Comparison of ENCODE assay signal across 20 cellular contexts in the genomic region with DNA sequence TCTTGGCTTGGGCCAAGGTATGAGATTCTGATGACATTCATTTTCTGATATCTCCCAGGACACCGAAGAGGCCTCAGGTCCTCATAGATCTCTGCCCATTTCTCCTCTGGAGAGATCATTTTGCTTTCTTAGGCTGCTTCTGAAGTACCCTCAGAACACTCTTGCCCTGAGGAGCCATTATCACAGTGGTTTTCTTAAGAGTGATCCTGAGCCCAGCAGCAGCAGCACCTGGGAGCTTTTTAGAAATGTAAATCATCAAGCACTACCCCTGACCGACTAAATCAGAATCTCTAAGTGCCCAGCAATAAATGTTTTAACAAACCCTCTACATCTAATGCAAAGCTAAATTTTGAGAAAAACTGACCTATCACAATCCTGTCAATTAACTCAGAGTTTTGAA. TPM values are rescaled to one million over a fixed set of nuclear protein-coding genes. Genes with fewer than 3 reads are reported as not detected.
DNase-seq lines count a peak whose midpoint lies in the region; FAIRE-seq and TF ChIP-seq lines count a peak whose summit lies in the region.
"Had no signal": no experiment of that assay in that cellular context is flagged by ENCODE, and none has a peak within 500 bp of the region (broad histone marks: within the 10 kb centered on the region; RNA-seq: fewer than 3 reads in every experiment).

No MANE protein-coding gene starts in this region.

- H3K4me2 ChIP-seq in H1 (ENCODE audit: insufficient read depth in 1 of 2, low read depth in 2 of 2, low read length in 2 of 2) = peak overlapping the region; percentile 28 to 31; a peak in 2 of 4 replicates
- H3K4me2 ChIP-seq in neural progenitor cell = no peak overlapping the region
- H3K4me2 ChIP-seq in smooth muscle cell = no peak overlapping the region
- H3K4me2 ChIP-seq: BLaER1 treated with 17β-estradiol and CSF1 and Interleukin-3, amounts not matched to agents 10 nM and 100 nM had no signal

- CTCF ChIA-PET in H1 (lab: Charles Lee; ENCODE audit: partially characterized antibody) = interaction anchor here (0.9 to 1.4 kb wide), 2 partner anchors 12 to 81 kb away, joined by 3 read pairs; no protein-coding TSS in a partner anchor

- 29% methylated on average over 2 of the region's 2 CpGs; no CpG with 5 or more reads in 1 of the 2 experiments for WGBS in H1 (ENCODE audit: extremely low coverage in 1 of 2, insufficient coverage in 1 of 2, insufficient read length in 1 of 2, insufficient replicate concordance in 2 of 2, low coverage in 1 of 2, low lambda C conversion rate in 2 of 2, missing lambda C conversion rate in 1 of 2), 2 experiments
- 66% methylated on average over 2 of the region's 2 CpGs for WGBS in smooth muscle cell (ENCODE audit: low lambda C conversion rate)

- H3K4ac ChIP-seq in H1 (replicated peaks; ENCODE audit: insufficient read length, low read depth, low read length) = no peak overlapping the region

- H3K18ac ChIP-seq in H1 (ENCODE audit: extremely low read depth, low read length) = 0 out of 2 replicates have a peak overlapping the region, but pooled peaks have one; percentile 19

- H4K91ac ChIP-seq in H1 (replicated peaks; ENCODE audit: insufficient read length, low read length) = no peak overlapping the region

- no peak overlapping the region for H3K4me3 Mint-ChIP-seq in neural progenitor cell
- H3K4me3 Mint-ChIP-seq: CD4-positive, alpha-beta T cell; IgD-negative memory B cell had no signal

- H3K9me3 Mint-ChIP-seq in neural progenitor cell = no peaks in the 10 kb centered on the region
- H3K9me3 Mint-ChIP-seq: CD4-positive, alpha-beta T cell; IgD-negative memory B cell had no signal

- no peak overlapping the region for H2AK5ac ChIP-seq in H1 (ENCODE audit: low read depth, low read length)

- H3K79me1 ChIP-seq in H1 (ENCODE audit: low read depth, low read length) = no peaks in the 10 kb centered on the region

- no peak overlapping the region for H2BK5ac ChIP-seq in H1 (ENCODE audit: low read depth, low read length)

- H3K27ac ChIP-seq in HUES48 (ENCODE audit: low read depth, low read length) (peak overlapping the region; percentile 42), H1 (ENCODE audit: low read depth, low read length) (peak overlapping the region; percentile 17; the same call in 1 of the 2 replicates), neural progenitor cell (no peak overlapping the region), smooth muscle cell (ENCODE audit: low read depth) (no peak overlapping the region)
- H3K27ac ChIP-seq: BLaER1 treated with 17β-estradiol and CSF1 and Interleukin-3, amounts not matched to agents 10 nM and 100 nM; HL-60 had no signal

- no peaks in the 10 kb centered on the region for H3K23me2 ChIP-seq in H1 (ENCODE audit: low read depth, low read length)

- FAIRE-seq in H1 (lab: Jason Lieb, UNC) = no peak
- FAIRE-seq: GM12878, GM18507, H54 had no signal

- no peak overlapping the region for H4K5ac ChIP-seq in H1 (ENCODE audit: insufficient read length, low read depth, low read length)

- H3K27ac Mint-ChIP-seq in neural progenitor cell = peak overlapping the region; percentile 4
- H3K27ac Mint-ChIP-seq: CD4-positive, alpha-beta T cell; IgD-negative memory B cell had no signal

- DNase-seq in ELF-1 (ENCODE audit: low read depth, low spot score) = peak; percentile 23
- no peak for DNase-seq in H1 (ENCODE audit: low read depth in 1 of 2, low spot score in 2 of 2)
- no peak for DNase-seq in neural progenitor cell (ENCODE audit: low spot score)
- no peak for DNase-seq in NCI-H2029 (lab: John Stamatoyannopoulos, UW)
- DNase-seq in smooth muscle cell (lab: John Stamatoyannopoulos, UW; ENCODE audit: unreplicated experiment) = no peak
- DNase-seq in stimulated activated CD4-positive, alpha-beta T cell treated with anti-CD3 and anti-CD28 coated beads, Interleukin-15, amount 100 ng/mL, for 24 hours = no peak
- DNase-seq: ACHN; Calu3; CD4-positive, alpha-beta T cell; DMS 273 treated with DMSO at 0.1 percent for 48 hours; KG1 had no signal

- no peaks in the 10 kb centered on the region for H3K36me3 ChIP-seq in HUES48 (ENCODE audit: control insufficient read depth, insufficient read depth, low read length)
- H3K36me3 ChIP-seq in H1 (ENCODE audit: control insufficient read depth in 2 of 4, insufficient read depth in 4 of 4, low read length in 3 of 4) = no peaks in the 10 kb centered on the region
- H3K36me3 ChIP-seq in neural progenitor cell = no peaks in the 10 kb centered on the region
- no peaks in the 10 kb centered on the region for H3K36me3 ChIP-seq in smooth muscle cell (ENCODE audit: low read depth)
- H3K36me3 ChIP-seq: BLaER1 treated with 17β-estradiol and CSF1 and Interleukin-3, amounts not matched to agents 10 nM and 100 nM had no signal

- H3K27me3 Mint-ChIP-seq in neural progenitor cell (ENCODE audit: insufficient read depth, low read depth) = peaks cover 4% of the 10 kb centered on the region

- peak overlapping the region; percentile 28; the same call in 1 of the 2 replicates for H2AFZ ChIP-seq in H1 (ENCODE audit: low read length)
- peak overlapping the region; percentile 42 for H2AFZ ChIP-seq in neural progenitor cell (replicated peaks)
- no peak overlapping the region for H2AFZ ChIP-seq in smooth muscle cell (ENCODE audit: low read depth)

- H3K4me3 ChIP-seq in HUES48 (ENCODE audit: low read depth, low read length) (no peak overlapping the region), H1 (ENCODE audit: extremely low read depth in 1 of 4, insufficient read depth in 2 of 4, low read depth in 3 of 4, low read length in 4 of 4) (peak overlapping the region in 1 of 4 experiments; percentile 3; a peak in 2 of 8 replicates), neural progenitor cell (no peak overlapping the region), smooth muscle cell (no peak overlapping the region)
- H3K4me3 ChIP-seq: BLaER1 treated with 17β-estradiol and CSF1 and Interleukin-3, amounts not matched to agents 10 nM and 100 nM; GM12878 had no signal

- no peak overlapping the region for H2BK15ac ChIP-seq in H1 (ENCODE audit: low read length)

- TF ChIP-seq CTCF in H1 (IDR thresholded peaks at IDR 0.05; ENCODE audit: control extremely low read depth in 1 of 3, insufficient read depth in 1 of 3, low read depth in 1 of 3, low read length in 3 of 3) (no peak), neural progenitor cell (IDR thresholded peaks at IDR 0.05) (no peak), smooth muscle cell (IDR thresholded peaks at IDR 0.05; ENCODE audit: borderline replicate concordance, insufficient read depth, poor library complexity, severe bottlenecking) (no peak)

- H2BK120ac ChIP-seq in H1 (replicated peaks; ENCODE audit: low read depth, low read length) = no peak overlapping the region

- peaks cover 29% of the 10 kb centered on the region for H3K4me1 Mint-ChIP-seq in neural progenitor cell
- H3K4me1 Mint-ChIP-seq: IgD-negative memory B cell had no signal

- no peak overlapping the region for H2BK20ac ChIP-seq in H1 (ENCODE audit: low read length)

- H4K20me1 ChIP-seq in H1 (replicated peaks in 1 of 2; ENCODE audit: control insufficient read depth in 1 of 2, insufficient read depth in 2 of 2, low read length in 2 of 2) (no peaks in the 10 kb centered on the region), neural progenitor cell (ENCODE audit: low read depth) (no peaks in the 10 kb centered on the region), smooth muscle cell (ENCODE audit: low read depth) (no peaks in the 10 kb centered on the region)
- H4K20me1 ChIP-seq: BLaER1 treated with 17β-estradiol and CSF1 and Interleukin-3, amounts not matched to agents 10 nM and 100 nM had no signal

- no peaks in the 10 kb centered on the region for H3K79me2 ChIP-seq in H1 (ENCODE audit: control insufficient read depth in 1 of 2, insufficient read depth in 2 of 2, low read length in 2 of 2)
- no peaks in the 10 kb centered on the region for H3K79me2 ChIP-seq in neural progenitor cell (ENCODE audit: low read depth)
- no peaks in the 10 kb centered on the region for H3K79me2 ChIP-seq in smooth muscle cell (ENCODE audit: low read depth)

- H2BK12ac ChIP-seq in H1 (ENCODE audit: low read depth, low read length) = no peak overlapping the region

- TF ChIP-seq POLR2A in H1 (IDR thresholded peaks at IDR 0.05; ENCODE audit: control extremely low read depth in 1 of 2, low read depth in 2 of 2, low read length in 2 of 2) = no peak

- no peak for TF ChIP-seq EP300 in H1 (IDR thresholded peaks at IDR 0.05; ENCODE audit: borderline replicate concordance in 1 of 2, low read depth in 2 of 2, low read length in 2 of 2)

- POLR2A ChIA-PET in H1 (lab: Charles Lee; ENCODE audit: partially characterized antibody) = interaction anchor here (0.9 kb wide), 1 partner anchor 83 kb away, joined by 4 read pairs; the partner anchor contains the start of gene DIPK2A

- H3K9ac ChIP-seq in HUES48 (ENCODE audit: low read depth, low read length) = no peak overlapping the region
- H3K9ac ChIP-seq in H1 (replicated peaks in 1 of 4; ENCODE audit: extremely low read depth in 1 of 4, low read depth in 3 of 4, low read length in 3 of 4) = no peak overlapping the region
- no peak overlapping the region for H3K9ac ChIP-seq in neural progenitor cell
- no peak overlapping the region for H3K9ac ChIP-seq in smooth muscle cell (ENCODE audit: low read depth)
- H3K9ac ChIP-seq: BLaER1 treated with 17β-estradiol and CSF1 and Interleukin-3, amounts not matched to agents 10 nM and 100 nM had no signal

- H3K9me3 ChIP-seq in HUES48 (ENCODE audit: control insufficient read depth, insufficient read depth, low read length) (no peaks in the 10 kb centered on the region), H1 (ENCODE audit: insufficient read depth in 2 of 2, low read depth in 1 of 2, low read length in 1 of 2) (no peaks in the 10 kb centered on the region), neural progenitor cell (ENCODE audit: low read depth) (no peaks in the 10 kb centered on the region), smooth muscle cell (replicated peaks; ENCODE audit: low read depth) (no peaks in the 10 kb centered on the region)
- H3K9me3 ChIP-seq: BLaER1 treated with 17β-estradiol and CSF1 and Interleukin-3, amounts not matched to agents 10 nM and 100 nM had no signal

- TF ChIP-seq RAD21 in H1 (IDR thresholded peaks at IDR 0.05 in 1 of 2, conservative IDR thresholded peaks at IDR 0.05 in 1 of 2; ENCODE audit: low read depth in 2 of 2, low read length in 2 of 2) = no peak

- no peak overlapping the region for H3K23ac ChIP-seq in H1 (ENCODE audit: insufficient read length)

- H4K8ac ChIP-seq in H1 (ENCODE audit: extremely low read depth, insufficient read depth, low read length) = no peak overlapping the region

- H3K14ac ChIP-seq in H1 (ENCODE audit: insufficient read length) = no peak overlapping the region

- H3K4me1 ChIP-seq in HUES48 (ENCODE audit: control insufficient read depth, insufficient read depth, low read length) (peaks cover 16% of the 10 kb centered on the region), H1 (replicated peaks in 1 of 4; ENCODE audit: control insufficient read depth in 3 of 4, insufficient read depth in 4 of 4, low read length in 3 of 4) (peaks cover 3 to 11% (median 7%) of the 10 kb centered on the region in 4 experiments; a peak in 4 of 7 replicates), neural progenitor cell (no peaks in the 10 kb centered on the region), smooth muscle cell (ENCODE audit: low read depth) (no peaks in the 10 kb centered on the region)
- H3K4me1 ChIP-seq: BLaER1 treated with 17β-estradiol and CSF1 and Interleukin-3, amounts not matched to agents 10 nM and 100 nM had no signal

- no peaks in the 10 kb centered on the region for H3F3A ChIP-seq in neural progenitor cell (ENCODE audit: low read depth)
- no peaks in the 10 kb centered on the region for H3F3A ChIP-seq in smooth muscle cell (ENCODE audit: low read depth)

- no peaks in the 10 kb centered on the region for H3K27me3 ChIP-seq in HUES48 (ENCODE audit: control insufficient read depth, insufficient read depth, low read length)
- H3K27me3 ChIP-seq in H1 (replicated peaks in 1 of 4; ENCODE audit: control insufficient read depth in 3 of 4, extremely low read depth in 1 of 4, insufficient read depth in 3 of 4, low read length in 3 of 4) = no peaks in the 10 kb centered on the region
- no peaks in the 10 kb centered on the region for H3K27me3 ChIP-seq in neural progenitor cell
- no peaks in the 10 kb centered on the region for H3K27me3 ChIP-seq in smooth muscle cell (ENCODE audit: low read depth)
- H3K27me3 ChIP-seq: BLaER1 treated with 17β-estradiol and CSF1 and Interleukin-3, amounts not matched to agents 10 nM and 100 nM had no signal

- H3K36me3 Mint-ChIP-seq in neural progenitor cell = no peaks in the 10 kb centered on the region
- H3K36me3 Mint-ChIP-seq: IgD-negative memory B cell had no signal

- no peak overlapping the region for H3K56ac ChIP-seq in H1 (replicated peaks; ENCODE audit: insufficient read length, low read depth, low read length)

RNA-seq across cellular contexts. Expression of gene SLC9A9, which starts 40.6 kb away (rescaled TPM):
- total RNA-seq in H1 (2021; fragmentation: NEBNext Ultra II Directional; extraction: Animal tissue kit (Norgen Biotek cat#: 25700)) = 1.1 and 1.5 TPM in 2 replicates
- 0.36 and 0.48 TPM in 2 replicates for polyA plus RNA-seq in H1 (2011; rRNA removed)
- 0.50 TPM for polyA plus RNA-seq in H1 (2011; cell fraction: cytosol; rRNA removed)
- polyA plus RNA-seq in H1 (2011; cell fraction: nucleus; rRNA removed) = 1.4 TPM
- polyA plus RNA-seq in H1 (2012, experiment 1 of 2) = 0.43 to 1.1 TPM (median 0.51 TPM) in 4 replicates
- 0.05 TPM for polyA plus RNA-seq in H1 (2012, experiment 2 of 2)
- polyA plus RNA-seq in H1 (2013, experiment 1 of 2) = 1.7 TPM
- 1.5 TPM for polyA plus RNA-seq in H1 (2013, experiment 2 of 2)
- polyA minus RNA-seq in H1 (2011; rRNA and poly(A)+ RNA removed) = 2.8 and 3.6 TPM in 2 replicates
- 0.51 TPM for polyA minus RNA-seq in H1 (2011; cell fraction: cytosol; rRNA and poly(A)+ RNA removed)
- polyA minus RNA-seq in H1 (2011; cell fraction: nucleus; rRNA and poly(A)+ RNA removed) = 5.3 TPM
- 0.22 and 0.50 TPM in 2 replicates for total RNA-seq in neural progenitor cell (ENCODE audit: low replicate concordance)
- total RNA-seq in smooth muscle cell = 6.2 and 8.9 TPM in 2 replicates
- polyA plus RNA-seq in smooth muscle cell = 4.0 and 5.2 TPM in 2 replicates
- total RNA-seq: Daoy, G401 had no signal

Comparison
In these comparisons a context has a peak if more than half of its experiments do, and no peak if none do; other contexts are left out.
1. H3K27ac ChIP-seq: peak in HUES48 (single experiment) and H1 (single experiment); none in neural progenitor cell (single experiment) and smooth muscle cell (single experiment).
2. H3K4me2 ChIP-seq: peak in H1 (2 of 2); none in neural progenitor cell (single experiment) and smooth muscle cell (single experiment).